In genomic region chr1:67629370-67630075, GRCh38 we compare ENCODE assay signal across 21 cellular contexts. TPM values are rescaled to one million over a fixed set of nuclear protein-coding genes. Genes with fewer than 3 reads are reported as not detected.
DNase-seq lines count a peak whose midpoint lies in the region; ATAC-seq, FAIRE-seq and TF ChIP-seq lines count a peak whose summit lies in the region.
"Had no signal": no experiment of that assay in that cellular context is flagged by ENCODE, and none has a peak within 500 bp of the region (broad histone marks: within the 10 kb centered on the region; RNA-seq: fewer than 3 reads in every experiment).

No MANE protein-coding gene starts in this region.

- no peak overlapping the region for H2AFZ ChIP-seq in endothelial cell of umbilical vein (ENCODE audit: low read depth, low read length)

- ATAC-seq in GM19395 (IDR thresholded peaks at IDR 0.05; ENCODE audit: unreplicated experiment): no peak
- ATAC-seq in GM19452 (IDR thresholded peaks at IDR 0.05; ENCODE audit: unreplicated experiment): no peak
- no peak for ATAC-seq in WTC11
- ATAC-seq: body of pancreas; stimulated activated naive CD8-positive, alpha-beta T cell treated with anti-CD3 and anti-CD28 coated beads, Interleukin-15, Interleukin-2, amounts not matched to agents 100 U/mL and 50 U/mL, for 24 hours had no signal

- peaks cover 15% of the 10 kb centered on the region for H3K9me3 Mint-ChIP-seq in osteocyte (ENCODE audit: unreplicated experiment)
- H3K9me3 Mint-ChIP-seq in WTC11: peaks cover 5% of the 10 kb centered on the region
- H3K9me3 Mint-ChIP-seq: activated B cell treated with CpG ODN at 0.5 μM for 24 hours had no signal

- H3K4me1 ChIP-seq in endothelial cell of umbilical vein (ENCODE audit: control insufficient read depth, extremely low read depth, insufficient read depth, low read length): peaks cover 56% of the 10 kb centered on the region
- H3K4me1 ChIP-seq: gastrocnemius medialis had no signal

- no peaks in the 10 kb centered on the region for H3K27me3 Mint-ChIP-seq in osteocyte (ENCODE audit: unreplicated experiment)
- no peaks in the 10 kb centered on the region; the same call in 1 of the 2 replicates for H3K27me3 Mint-ChIP-seq in WTC11 (ENCODE audit: low read depth)

- H3K4me3 Mint-ChIP-seq in osteocyte (ENCODE audit: unreplicated experiment) (no peak overlapping the region), WTC11 (no peak overlapping the region)
- H3K4me3 Mint-ChIP-seq: activated B cell treated with CpG ODN at 0.5 μM for 24 hours had no signal

- no peak overlapping the region for H3K4me3 ChIP-seq in endothelial cell of umbilical vein (replicated peaks in 1 of 3; ENCODE audit: insufficient read depth in 1 of 3, low read depth in 1 of 3, low read length in 3 of 3)
- H3K4me3 ChIP-seq: BLaER1, body of pancreas, gastrocnemius medialis, smooth muscle cell had no signal

- H3K36me3 ChIP-seq in endothelial cell of umbilical vein (ENCODE audit: control insufficient read depth in 2 of 2, extremely low read depth in 1 of 2, insufficient read depth in 2 of 2, low read length in 2 of 2): no peaks in the 10 kb centered on the region
- H3K36me3 ChIP-seq: BLaER1, gastrocnemius medialis had no signal

- TF ChIP-seq POLR2A in endothelial cell of umbilical vein (IDR thresholded peaks at IDR 0.05; ENCODE audit: low read depth, low read length): no peak

- H3K79me2 ChIP-seq in endothelial cell of umbilical vein (ENCODE audit: control insufficient read depth, insufficient read depth, low read length): no peaks in the 10 kb centered on the region

- no peak overlapping the region for H3K9ac ChIP-seq in endothelial cell of umbilical vein (replicated peaks; ENCODE audit: extremely low read depth, insufficient read depth, low read length)
- H3K9ac ChIP-seq: BLaER1 had no signal

- peaks cover 9% of the 10 kb centered on the region for H3K4me1 Mint-ChIP-seq in osteocyte (ENCODE audit: unreplicated experiment)
- H3K4me1 Mint-ChIP-seq in WTC11: no peaks in the 10 kb centered on the region

- dilution Hi-C loops in endothelial cell of umbilical vein (cut with MboI; ENCODE audit: extremely low pct_ligation_motif_present, low sequenced_read_pairs): no loop called here

- no peaks in the 10 kb centered on the region for H3K9me1 ChIP-seq in endothelial cell of umbilical vein (replicated peaks; ENCODE audit: control insufficient read depth, extremely low read depth, insufficient read depth, low read length)

- no TSS peak for BruUV-seq in endothelial cell of umbilical vein (replicated peaks; lab: Mats Ljungman, UMichigan)

- H3K27ac ChIP-seq in endothelial cell of umbilical vein (ENCODE audit: insufficient read depth, low read depth, low read length): peak overlapping the region; percentile 44
- H3K27ac ChIP-seq: BLaER1, body of pancreas, gastrocnemius medialis had no signal

- no peak for TF ChIP-seq CTCF in endothelial cell of umbilical vein (IDR thresholded peaks at IDR 0.05; ENCODE audit: extremely low read depth in 1 of 2, insufficient read depth in 1 of 2, low read depth in 1 of 2, low read length in 2 of 2)
- TF ChIP-seq CTCF in osteocyte (IDR thresholded peaks at IDR 0.05): no peak
- TF ChIP-seq CTCF in WTC11 (IDR thresholded peaks at IDR 0.05): no peak

- H3K9me3 ChIP-seq in endothelial cell of umbilical vein (replicated peaks; ENCODE audit: control insufficient read depth, insufficient read depth, low read length): no peaks in the 10 kb centered on the region
- H3K9me3 ChIP-seq: BLaER1, body of pancreas, gastrocnemius medialis had no signal

- H3K36me3 Mint-ChIP-seq in osteocyte (ENCODE audit: unreplicated experiment): peaks cover 5% of the 10 kb centered on the region
- no peaks in the 10 kb centered on the region for H3K36me3 Mint-ChIP-seq in WTC11

- no peaks in the 10 kb centered on the region for H4K20me1 ChIP-seq in endothelial cell of umbilical vein (replicated peaks; ENCODE audit: control insufficient read depth, extremely low read depth, insufficient read depth, low read length)
- H4K20me1 ChIP-seq: BLaER1 had no signal

- peak overlapping the region; percentile 46 for H3K4me2 ChIP-seq in endothelial cell of umbilical vein (ENCODE audit: insufficient read depth, low read length)
- H3K4me2 ChIP-seq: BLaER1, smooth muscle cell had no signal

- no peaks in the 10 kb centered on the region for H3K27me3 ChIP-seq in endothelial cell of umbilical vein (ENCODE audit: control insufficient read depth in 2 of 2, insufficient read depth in 2 of 2, low read length in 2 of 2)
- H3K27me3 ChIP-seq: BLaER1, body of pancreas, gastrocnemius medialis had no signal

- POLR2A ChIA-PET in endothelial cell of umbilical vein (lab: Charles Lee) (interaction anchor here (0.6 to 1.4 kb wide), 7 partner anchors 10 to 57 kb away, joined by 3 to 9 read pairs (median 3); partner anchors contain the start of gene GADD45A), WTC11 (lab: Charles Lee) (no interaction called here)

- DNase-seq in GM03348 (ENCODE audit: low spot score) (peak; percentile 49), NCI-H446 treated with DMSO at 0.1 percent for 48 hours (lab: John Stamatoyannopoulos, UW) (peak; percentile 34), endothelial cell of umbilical vein (ENCODE audit: low read depth, low spot score) (peak; percentile 92), osteocyte (ENCODE audit: extremely low spot score, unreplicated experiment) (peak; percentile 25), globus pallidus (ENCODE audit: low spot score) (no peak), WTC11 (ENCODE audit: low spot score) (no peak)
- DNase-seq: activated B cell treated with CpG ODN at 0.5 μM for 24 hours; activated effector memory CD4-positive, alpha-beta T cell treated with anti-CD3 and anti-CD28 coated beads, Interleukin-2, amount 50 U/mL, for 16 hours; body of pancreas; effector CD4-positive, alpha-beta T cell; gastrocnemius medialis; HCEC 1CT; KG1; NCI-H1436 treated with DMSO at 0.1 percent for 48 hours; NCI-H524 treated with DMSO at 0.1 percent for 48 hours; stimulated activated naive CD8-positive, alpha-beta T cell treated with anti-CD3 and anti-CD28 coated beads, Interleukin-15, Interleukin-2, amounts not matched to agents 100 U/mL and 50 U/mL, for 24 hours had no signal

- H3K27ac Mint-ChIP-seq in osteocyte (ENCODE audit: unreplicated experiment) (no peak overlapping the region), WTC11 (no peak overlapping the region)
- H3K27ac Mint-ChIP-seq: activated B cell treated with CpG ODN at 0.5 μM for 24 hours had no signal

- CTCF ChIA-PET in endothelial cell of umbilical vein (lab: Charles Lee): interaction anchor here (0.7 to 1.7 kb wide), 9 partner anchors 11 to 131 kb away, joined by 3 to 7 read pairs (median 4); no protein-coding TSS in a partner anchor
- CTCF ChIA-PET in WTC11 (lab: Charles Lee): no interaction called here

- intact Hi-C loops in endothelial cell of umbilical vein (cut with micrococcal nuclease): loop anchor here (5.0 kb wide), 1 partner anchor 203 kb away; the partner anchor contains the start of gene GNG12

- peak; percentile 87 for FAIRE-seq in endothelial cell of umbilical vein (lab: Jason Lieb, UNC)
- FAIRE-seq: urothelium cell line had no signal

TF ChIP-seq in endothelial cell of umbilical vein, 7 proteins besides CTCF, POLR2A, EP300 and RAD21:
- TF ChIP-seq POLR2AphosphoS5 (IDR thresholded peaks at IDR 0.05; ENCODE audit: insufficient read depth, low read depth, low read length) (peak; percentile 72), GATA2 (IDR thresholded peaks at IDR 0.05; ENCODE audit: insufficient read depth, insufficient read length, low read depth, low read length) (peak; percentile 91), JUN (IDR thresholded peaks at IDR 0.05; ENCODE audit: borderline replicate concordance, insufficient read depth, insufficient read length, low read depth) (peak; percentile 28), EZH2 (IDR thresholded peaks at IDR 0.05; ENCODE audit: borderline replicate concordance, low read depth, low read length, severe bottlenecking) (no peak), MAX (IDR thresholded peaks at IDR 0.05; ENCODE audit: insufficient read depth, insufficient read length) (no peak), FOS (IDR thresholded peaks at IDR 0.05; ENCODE audit: borderline replicate concordance, insufficient read depth, low read length) (peak; percentile 21)
TF ChIP-seq in endothelial cell of umbilical vein: peak in this region for 4.

TF ChIP-seq in WTC11, 78 proteins besides CTCF, POLR2A, EP300 and RAD21 (continues in another document):
- TF ChIP-seq JAZF1 (CRISPR knock-in tag; IDR thresholded peaks at IDR 0.05): no peak
- no peak for TF ChIP-seq MAX (CRISPR knock-in tag; IDR thresholded peaks at IDR 0.05)
- no peak for TF ChIP-seq FOXJ3 (CRISPR knock-in tag; IDR thresholded peaks at IDR 0.05; ENCODE audit: borderline replicate concordance)

RNA-seq across cellular contexts. Expression of gene GADD45A, which starts 55.5 kb away (rescaled TPM):
- total RNA-seq in endothelial cell of umbilical vein (77.4 and 91.6 TPM in 2 replicates), osteocyte (43.3 and 45.3 TPM in 2 replicates), WTC11 (2021) (20.8 to 34.5 TPM (median 24.0 TPM) in 3 replicates)
- 54.9 and 87.6 TPM in 2 replicates for polyA plus RNA-seq in endothelial cell of umbilical vein
- 78.4 and 85.9 TPM in 2 replicates for polyA plus RNA-seq in endothelial cell of umbilical vein (2011; cell fraction: cytosol; rRNA removed)
- polyA plus RNA-seq in endothelial cell of umbilical vein (2011; cell fraction: nucleus; rRNA removed): 237 and 327 TPM in 2 replicates
- polyA plus RNA-seq in endothelial cell of umbilical vein (2012): 104 and 119 TPM in 2 replicates
- polyA minus RNA-seq in endothelial cell of umbilical vein: 16.1 and 31.1 TPM in 2 replicates
- 8.3 TPM for polyA minus RNA-seq in endothelial cell of umbilical vein (2011; cell fraction: cytosol; rRNA and poly(A)+ RNA removed)
- polyA minus RNA-seq in endothelial cell of umbilical vein (2011; cell fraction: nucleus; rRNA and poly(A)+ RNA removed): 71.4 and 153 TPM in 2 replicates

Comparison
In these comparisons a context has a peak if more than half of its experiments do, and no peak if none do; other contexts are left out.
1. DNase-seq: peak in GM03348 (single experiment), NCI-H446 treated with DMSO at 0.1 percent for 48 hours (single experiment), endothelial cell of umbilical vein (single experiment) and osteocyte (single experiment); none in globus pallidus (single experiment) and WTC11 (single experiment).